8 cellular contexts compared by ENCODE assay signal in genomic region chr3:184145120-184145524, GRCh38. TPM values are rescaled to one million over a fixed set of nuclear protein-coding genes. Genes with fewer than 3 reads are reported as not detected.
DNase-seq lines count a peak whose midpoint lies in the region; ATAC-seq, FAIRE-seq and TF ChIP-seq lines count a peak whose summit lies in the region.

No MANE protein-coding gene starts in this region.

- peak; percentile 80 for ATAC-seq in CD4-positive, alpha-beta T cell (ENCODE audit: poor library complexity)
- ATAC-seq in HG03045 (IDR thresholded peaks at IDR 0.05; ENCODE audit: unreplicated experiment) (no peak), GM21447 (IDR thresholded peaks at IDR 0.05; ENCODE audit: unreplicated experiment) (no peak)

- no peak overlapping the region for H3K27ac Mint-ChIP-seq in CD4-positive, alpha-beta T cell

- H3K9me3 ChIP-seq in CD4-positive, alpha-beta T cell (ENCODE audit: control insufficient read depth, low read length) = no peaks in the 10 kb centered on the region
- H3K9me3 ChIP-seq in kidney (ENCODE audit: control insufficient read depth in 1 of 2, low read length in 2 of 2) (no peaks in the 10 kb centered on the region), tibial artery (no peaks in the 10 kb centered on the region)

- H3K9me3 Mint-ChIP-seq in CD4-positive, alpha-beta T cell = no peaks in the 10 kb centered on the region

- H3K27me3 ChIP-seq in CD4-positive, alpha-beta T cell (ENCODE audit: control insufficient read depth, insufficient read depth, low read length) = no peaks in the 10 kb centered on the region
- H3K27me3 ChIP-seq in tibial artery = no peaks in the 10 kb centered on the region

- FAIRE-seq in kidney (lab: Jason Lieb, UNC) = no peak

- POLR2A ChIA-PET in CD4-positive, alpha-beta T cell (lab: Charles Lee) = interaction anchor here (0.8 kb wide), 1 partner anchor 10 kb away, joined by 5 read pairs; the partner anchor contains the start of gene EIF2B5

- peak; percentile 31 for TF ChIP-seq CTCF in CD4-positive, alpha-beta T cell (IDR thresholded peaks at IDR 0.05)
- TF ChIP-seq CTCF in HFF-Myc (IDR thresholded peaks at IDR 0.05; ENCODE audit: low read depth, low read length, missing control alignments) (peak; percentile 32), astrocyte of the spinal cord (IDR thresholded peaks at IDR 0.05; ENCODE audit: low read depth, low read length) (peak; percentile 57), kidney (IDR thresholded peaks at IDR 0.05; ENCODE audit: borderline replicate concordance, extremely low read depth, insufficient read depth) (peak; percentile 58), tibial artery (IDR thresholded peaks at IDR 0.05) (peak; percentile 19 to 24)

- H3K9ac ChIP-seq in kidney (ENCODE audit: low read length in 2 of 2) = no peak overlapping the region

- no peaks in the 10 kb centered on the region for H3K4me1 Mint-ChIP-seq in CD4-positive, alpha-beta T cell (ENCODE audit: low read depth)

- H3K4me3 ChIP-seq in HFF-Myc (replicated peaks; ENCODE audit: low read depth, low read length) (no peak overlapping the region), astrocyte of the spinal cord (ENCODE audit: low read depth, low read length) (no peak overlapping the region), kidney (ENCODE audit: low read length in 2 of 2) (no peak overlapping the region), tibial artery (no peak overlapping the region)

- no peak overlapping the region for H3K27ac ChIP-seq in CD4-positive, alpha-beta T cell (ENCODE audit: low read depth, low read length)
- no peak overlapping the region for H3K27ac ChIP-seq in kidney (ENCODE audit: low read depth in 2 of 2, low read length in 2 of 2)
- no peak overlapping the region for H3K27ac ChIP-seq in tibial artery

- in situ Hi-C loops in astrocyte of the spinal cord (cut with HindIII; ENCODE audit: low sequenced_read_pairs) = no loop called here

- H3K4me3 Mint-ChIP-seq in CD4-positive, alpha-beta T cell = no peak overlapping the region

- H3K4me1 ChIP-seq in kidney (ENCODE audit: control insufficient read depth in 1 of 2, insufficient read depth in 1 of 2, low read depth in 1 of 2, low read length in 2 of 2) (peaks cover 0 to 6% of the 10 kb centered on the region in 2 donors), tibial artery (peaks cover 0 to 3% (median 0%) of the 10 kb centered on the region in 4 donors)

- peak in 5 of 10 experiments; percentile 16 to 48 (median 20) for DNase-seq in CD4-positive, alpha-beta T cell
- DNase-seq in HFF-Myc (ENCODE audit: extremely low read depth, low read depth) = no peak
- peak; percentile 18 for DNase-seq in OCI-M1 (lab: John Stamatoyannopoulos, UW)
- DNase-seq in astrocyte of the spinal cord (ENCODE audit: low read depth, low spot score) = peak; percentile 48
- DNase-seq in kidney = peak; percentile 75
- DNase-seq in tibial artery = no peak

- peaks cover 67% of the 10 kb centered on the region for H3K36me3 Mint-ChIP-seq in CD4-positive, alpha-beta T cell (ENCODE audit: low read depth)

- CTCF ChIA-PET in CD4-positive, alpha-beta T cell (lab: Charles Lee) = interaction anchor here (1.2 to 1.4 kb wide), 2 partner anchors 10 to 105 kb away, joined by 3 to 4 read pairs; partner anchors contain the start of genes EEF1AKMT4 and EIF2B5

- H3K27me3 Mint-ChIP-seq in CD4-positive, alpha-beta T cell = no peaks in the 10 kb centered on the region

- H3K36me3 ChIP-seq in kidney (ENCODE audit: control insufficient read depth in 1 of 2, insufficient read depth in 2 of 2, low read length in 2 of 2) (peaks cover 35 to 53% of the 10 kb centered on the region in 2 donors), tibial artery (peaks cover 65 to 70% (median 67%) of the 10 kb centered on the region in 3 donors)

- intact Hi-C loops in CD4-positive, alpha-beta T cell (cut with DNase I, micrococcal nuclease) = loop anchor here in 1 of 2 experiments (1.0 to 10.0 kb wide), 3 partner anchors 106 to 400 kb away; no protein-coding TSS in a partner anchor
- intact Hi-C loops in kidney (cut with DNase I) = no loop called here
- intact Hi-C loops in tibial artery (cut with DNase I; ENCODE audit: low total_unique reads) = no loop called here

RNA-seq across cellular contexts. Expression of gene EIF2B5, which starts 10.0 kb away (rescaled TPM):
- total RNA-seq in CD4-positive, alpha-beta T cell = 10 to 100 TPM; 53.6 TPM
- total RNA-seq in kidney = 36.9 TPM
- polyA plus RNA-seq in kidney (ENCODE audit: insufficient read depth, low read depth, low replicate concordance) = 37.0 TPM

RNA-seq across cellular contexts. Expression of gene DVL3, which starts 10.1 kb away (rescaled TPM):
- total RNA-seq in CD4-positive, alpha-beta T cell = 10 to 100 TPM; 30.0 to 31.7 TPM
- 57.4 TPM for total RNA-seq in kidney
- 30.3 TPM for polyA plus RNA-seq in kidney (ENCODE audit: insufficient read depth, low read depth, low replicate concordance)

RNA-seq across cellular contexts. Expression of gene AP2M1, which starts 29.5 kb away (rescaled TPM):
- 100 to 1,000 TPM; 123 to 136 TPM for total RNA-seq in CD4-positive, alpha-beta T cell
- total RNA-seq in kidney = 329 TPM
- polyA plus RNA-seq in kidney (ENCODE audit: insufficient read depth, low read depth, low replicate concordance) = 353 TPM

RNA-seq across cellular contexts. Expression of gene ABCF3, which starts 40.9 kb away (rescaled TPM):
- total RNA-seq in CD4-positive, alpha-beta T cell = 100 to 1,000 TPM; 163 to 166 TPM
- 69.0 TPM for total RNA-seq in kidney
- polyA plus RNA-seq in kidney (ENCODE audit: insufficient read depth, low read depth, low replicate concordance) = 49.1 TPM

RNA-seq across cellular contexts. Expression of gene HTR3E, which starts 48.3 kb away (rescaled TPM):
- not detected for total RNA-seq in CD4-positive, alpha-beta T cell
- not detected for total RNA-seq in kidney
- polyA plus RNA-seq in kidney (ENCODE audit: insufficient read depth, low read depth, low replicate concordance) = not detected

Comparison
In these comparisons a context has a peak if more than half of its experiments do, and no peak if none do; other contexts are left out.
1. DNase-seq: peak in OCI-M1 (single experiment), astrocyte of the spinal cord (single experiment) and kidney (single experiment); none in HFF-Myc (single experiment) and tibial artery (0 of 2).
2. Peak in every context shown above with its lines, with median percentiles within 50 percentile points of each other: CTCF ChIP-seq.